Comparison of ENCODE assay signal across 11 cellular contexts in the genomic region with DNA sequence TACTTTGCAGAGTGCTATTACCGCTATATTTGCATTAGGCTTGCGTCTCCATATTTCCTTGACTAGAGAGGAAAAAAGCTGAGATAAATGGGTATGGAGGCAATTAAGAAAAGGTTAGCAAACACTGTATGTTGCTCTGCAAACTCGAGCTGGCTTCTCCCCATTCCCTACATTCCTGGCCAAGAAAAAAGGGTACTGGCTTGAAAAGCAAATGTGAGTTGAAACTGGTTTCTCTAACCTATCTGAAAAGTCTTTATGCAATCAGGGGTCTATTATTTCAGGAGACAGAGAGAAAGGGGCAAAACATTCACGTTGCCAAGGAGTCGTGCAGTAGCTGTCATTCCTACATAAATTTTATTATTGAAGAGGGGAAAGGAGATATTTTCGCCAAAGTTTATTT. TPM values are rescaled to one million over a fixed set of nuclear protein-coding genes. Genes with fewer than 3 reads are reported as not detected.
DNase-seq lines count a peak whose midpoint lies in the region; ATAC-seq and TF ChIP-seq lines count a peak whose summit lies in the region.
"Had no signal": no experiment of that assay in that cellular context is flagged by ENCODE, and none has a peak within 500 bp of the region (broad histone marks: within the 10 kb centered on the region; RNA-seq: fewer than 3 reads in every experiment).

No MANE protein-coding gene starts in this region.

- H3K4me2 ChIP-seq in osteoblast (ENCODE audit: insufficient read depth, low read length): peak overlapping the region; percentile 75

- no peaks in the 10 kb centered on the region for H4K20me1 ChIP-seq in osteoblast (ENCODE audit: insufficient read depth, low read length)

- no peaks in the 10 kb centered on the region for H3K9me3 ChIP-seq in SJCRH30 (replicated peaks)
- no peaks in the 10 kb centered on the region for H3K9me3 ChIP-seq in osteoblast (ENCODE audit: low read depth, low read length)

- H3K36me3 ChIP-seq in SJCRH30: no peaks in the 10 kb centered on the region
- H3K36me3 ChIP-seq in osteoblast (ENCODE audit: insufficient read depth, low read length): no peaks in the 10 kb centered on the region

- H3K27ac ChIP-seq in SJCRH30 (peak overlapping the region; percentile 79), osteoblast (ENCODE audit: low read depth, low read length) (peak overlapping the region; percentile 72), foreskin keratinocyte (no peak overlapping the region)
- H3K27ac ChIP-seq: VCaP had no signal

- H3K4me1 ChIP-seq in SJCRH30 (no peaks in the 10 kb centered on the region), osteoblast (ENCODE audit: insufficient read depth, low read length) (peaks cover 4% of the 10 kb centered on the region), foreskin keratinocyte (no peaks in the 10 kb centered on the region)

- no peak for TF ChIP-seq CTCF in foreskin fibroblast (IDR thresholded peaks at IDR 0.05; ENCODE audit: low read depth, low read length)
- TF ChIP-seq CTCF in osteoblast (IDR thresholded peaks at IDR 0.05; ENCODE audit: extremely low read depth, low read depth, low read length): no peak
- TF ChIP-seq CTCF in foreskin keratinocyte (conservative IDR thresholded peaks at IDR 0.05): no peak

- in situ Hi-C loops in ACHN (cut with HindIII; ENCODE audit: low pct_ligation_motif_present, low pct_unique_long_range_greater_than_20kb, low sequenced_read_pairs): no loop called here

- H3K79me2 ChIP-seq in osteoblast (ENCODE audit: insufficient read depth, low read length): peaks cover 67% of the 10 kb centered on the region

- peak overlapping the region; percentile 84 for H3K4me3 ChIP-seq in SJCRH30
- H3K4me3 ChIP-seq in foreskin fibroblast (ENCODE audit: low read depth in 1 of 2, low read length in 2 of 2): peak overlapping the region; percentile 71 to 79
- H3K4me3 ChIP-seq in osteoblast (ENCODE audit: insufficient read depth, low read length): peak overlapping the region; percentile 78
- H3K4me3 ChIP-seq: GM12878 had no signal

- DNase-seq in ACHN (peak; percentile 2), SJCRH30 (peak in 1 of 2 experiments; percentile 26), foreskin fibroblast (no peak), osteoblast (ENCODE audit: insufficient read length, low spot score, missing footprints) (no peak), DMS 273 (lab: John Stamatoyannopoulos, UW; ENCODE audit: unreplicated experiment) (no peak), foreskin keratinocyte (no peak), NCI-H748 (lab: John Stamatoyannopoulos, UW; ENCODE audit: unreplicated experiment) (no peak)
- no peak for DNase-seq in activated T-cell treated with anti-CD3 and anti-CD28 coated beads, Interleukin-2, amount 50 U/mL, for 1 hour
- DNase-seq: activated naive CD4-positive, alpha-beta T cell treated with anti-CD3 and anti-CD28 coated beads for 36 hours had no signal

- no peak for ATAC-seq in foreskin keratinocyte
- ATAC-seq: GM12878 had no signal

- no peaks in the 10 kb centered on the region for H3K27me3 ChIP-seq in SJCRH30
- H3K27me3 ChIP-seq in osteoblast (ENCODE audit: insufficient read depth, low read length): no peaks in the 10 kb centered on the region
- H3K27me3 ChIP-seq in foreskin keratinocyte: peaks cover 29% of the 10 kb centered on the region

- no peak overlapping the region for H2AFZ ChIP-seq in osteoblast (ENCODE audit: low read length)

RNA-seq across cellular contexts. Expression of gene TMEM47, which starts 2.1 kb away (rescaled TPM):
- 44.9 and 49.3 TPM in 2 replicates for total RNA-seq in SJCRH30 (2014; rRNA removed; shearing (Covaris generic))
- total RNA-seq in osteoblast: 85.7 and 111 TPM in 2 replicates
- total RNA-seq in foreskin keratinocyte: 0.03 and 0.04 TPM in 2 replicates
- 0.01 and 0.02 TPM in 2 replicates for polyA plus RNA-seq in foreskin keratinocyte
- total RNA-seq: activated naive CD4-positive, alpha-beta T cell treated with anti-CD3 and anti-CD28 coated beads for 36 hours had no signal

Comparison
In these comparisons a context has a peak if more than half of its experiments do, and no peak if none do; other contexts are left out.
1. RNA of gene TMEM47, which starts 2.1 kb away (total RNA-seq): 85.7 to 111 TPM in osteoblast and 44.9 to 49.3 TPM in SJCRH30; 0.03 to 0.04 TPM in foreskin keratinocyte; every median in the first group is over 10 times any median in the second.
2. Peak in every context shown above with its lines, with median percentiles within 50 percentile points of each other: H3K4me3 ChIP-seq.